35 cellular contexts compared by ENCODE assay signal in genomic region chr9:128998462-128998861, GRCh38.
"Had no signal": no experiment of that assay in that cellular context is flagged by ENCODE, and none has a peak within 500 bp of the region (broad histone marks: within the 10 kb centered on the region; RNA-seq: fewer than 3 reads in every experiment).

No MANE protein-coding gene starts in this region.

- H3K4me1 ChIP-seq: body of pancreas, Peyer's patch had no signal

- H3K9me3 Mint-ChIP-seq: activated naive CD4-positive, alpha-beta T cell treated with anti-CD3 and anti-CD28 coated beads, Interleukin-2, amount 50 U/mL, for 24 hours; activated naive CD8-positive, alpha-beta T cell treated with anti-CD3 and anti-CD28 coated beads, Interleukin-2, amount 10 ng/mL, durations not matched to agents 7 days and 5 days; activated T-cell treated with anti-CD3 and anti-CD28 coated beads, Interleukin-2, amount 50 U/mL, for 4 hours; IgD-negative memory B cell had no signal

- H3K4me3 ChIP-seq: body of pancreas, MG63, Peyer's patch, SJCRH30, SK-N-MC had no signal

- H3K4me3 Mint-ChIP-seq: activated CD8-positive, alpha-beta T cell treated with anti-CD3 and anti-CD28 coated beads, Interleukin-2, amount 10 ng/mL, durations not matched to agents 7 days and 5 days; activated naive CD4-positive, alpha-beta T cell treated with anti-CD3 and anti-CD28 coated beads, Interleukin-2, amount 50 U/mL, for 24 hours; activated naive CD8-positive, alpha-beta T cell treated with anti-CD3 and anti-CD28 coated beads, Interleukin-2, amount 10 ng/mL, durations not matched to agents 7 days and 5 days; activated T-cell treated with anti-CD3 and anti-CD28 coated beads, Interleukin-2, amount 50 U/mL, for 4 hours; IgD-negative memory B cell had no signal

- H3K9me3 ChIP-seq: body of pancreas, MG63, Peyer's patch, SJCRH30 had no signal

- DNase-seq: activated CD4-positive, alpha-beta T cell treated with anti-CD3 and anti-CD28 coated beads for 1 hour; activated CD4-positive, alpha-beta T cell treated with anti-CD3 and anti-CD28 coated beads for 48 hours; activated CD4-positive, alpha-beta T cell treated with anti-CD3 and anti-CD28 coated beads, Interleukin-2, amount 50 U/mL, for 48 hours; activated CD4-positive, CD25-positive, alpha-beta regulatory T cell; activated CD8-positive, alpha-beta T cell treated with anti-CD3 and anti-CD28 coated beads, Interleukin-2, amount 10 ng/mL, durations not matched to agents 7 days and 5 days; activated naive CD4-positive, alpha-beta T cell; activated naive CD8-positive, alpha-beta T cell treated with anti-CD3 and anti-CD28 coated beads, Interleukin-2, amount 10 ng/mL, durations not matched to agents 7 days and 5 days; activated T-cell treated with anti-CD3 and anti-CD28 coated beads, Interleukin-2, amount 50 U/mL, for 4 hours; amygdala; body of pancreas; central memory CD4-positive, alpha-beta T cell; Karpas-422; KBM-7; MG63; NCI-H1048; NCI-H1105 treated with DMSO at 0.1 percent for 48 hours; NCI-H1436 treated with DMSO at 0.1 percent for 48 hours; NCI-H1694 treated with DMSO at 0.1 percent for 48 hours; NCI-H2029; NCI-H2171; NCI-H510A; NCI-H526; NCI-H748 treated with DMSO at 0.1 percent for 48 hours; NK-92 treated with Interleukin-12 subunit alpha and Interleukin-12 subunit beta, amount 100 ng/mL, for 24 hours; PC-3; Peyer's patch; RPMI8226; SHP77; SJCRH30; T1000; WERI-Rb-1 had no signal

- H3K27me3 ChIP-seq: body of pancreas, MG63, Peyer's patch, SJCRH30 had no signal

- H3K27ac ChIP-seq: body of pancreas, Peyer's patch, SJCRH30, SK-N-MC, WERI-Rb-1 had no signal

- H3K27ac Mint-ChIP-seq: activated CD8-positive, alpha-beta T cell treated with anti-CD3 and anti-CD28 coated beads, Interleukin-2, amount 10 ng/mL, durations not matched to agents 7 days and 5 days; activated naive CD4-positive, alpha-beta T cell treated with anti-CD3 and anti-CD28 coated beads, Interleukin-2, amount 50 U/mL, for 24 hours; activated naive CD8-positive, alpha-beta T cell treated with anti-CD3 and anti-CD28 coated beads, Interleukin-2, amount 10 ng/mL, durations not matched to agents 7 days and 5 days; IgD-negative memory B cell had no signal

- H3K27me3 Mint-ChIP-seq: activated naive CD4-positive, alpha-beta T cell treated with anti-CD3 and anti-CD28 coated beads, Interleukin-2, amount 50 U/mL, for 24 hours; activated naive CD8-positive, alpha-beta T cell treated with anti-CD3 and anti-CD28 coated beads, Interleukin-2, amount 10 ng/mL, durations not matched to agents 7 days and 5 days; IgD-negative memory B cell had no signal

- FAIRE-seq: astrocyte had no signal

- H3K4me1 Mint-ChIP-seq: activated naive CD8-positive, alpha-beta T cell treated with anti-CD3 and anti-CD28 coated beads, Interleukin-2, amount 10 ng/mL, durations not matched to agents 7 days and 5 days; IgD-negative memory B cell had no signal
